Comparison of ENCODE assay signal across 13 cellular contexts in genomic region chr12:43826681-43827458, GRCh38.
"Had no signal": no experiment of that assay in that cellular context is flagged by ENCODE, and none has a peak within 500 bp of the region (broad histone marks: within the 10 kb centered on the region; RNA-seq: fewer than 3 reads in every experiment).

No MANE protein-coding gene starts in this region.

- H2AFZ ChIP-seq: hepatocyte had no signal

- H3K27ac ChIP-seq: ascending aorta, cardiac muscle cell, dorsolateral prefrontal cortex, hepatocyte, spleen, upper lobe of left lung had no signal

- H3K4me3 Mint-ChIP-seq: endodermal cell; stimulated activated naive CD8-positive, alpha-beta T cell treated with anti-CD3 and anti-CD28 coated beads, Interleukin-15, amount 100 ng/mL, for 72 hours had no signal

- DNase-seq: activated CD4-positive, alpha-beta T cell treated with anti-CD3 and anti-CD28 coated beads, Interleukin-2, amount 50 U/mL, for 1 hour; activated naive CD4-positive, alpha-beta T cell; activated T-cell treated with anti-CD3 and anti-CD28 coated beads for 4 hours; dorsolateral prefrontal cortex; endodermal cell; erythroblast; mesendoderm; spleen; stimulated activated naive CD8-positive, alpha-beta T cell treated with anti-CD3 and anti-CD28 coated beads, Interleukin-15, amount 100 ng/mL, for 72 hours; upper lobe of left lung had no signal

- H3K4me1 ChIP-seq: ascending aorta, upper lobe of left lung had no signal

- H3K4me2 ChIP-seq: hepatocyte had no signal

- H3K9me3 Mint-ChIP-seq: endodermal cell; stimulated activated naive CD8-positive, alpha-beta T cell treated with anti-CD3 and anti-CD28 coated beads, Interleukin-15, amount 100 ng/mL, for 72 hours had no signal

- H3K36me3 ChIP-seq: ascending aorta, cardiac muscle cell, spleen, upper lobe of left lung had no signal

- H3K27ac Mint-ChIP-seq: endodermal cell; stimulated activated naive CD8-positive, alpha-beta T cell treated with anti-CD3 and anti-CD28 coated beads, Interleukin-15, amount 100 ng/mL, for 72 hours had no signal

- H3K9me3 ChIP-seq: ascending aorta, spleen, upper lobe of left lung had no signal

- H3K4me3 ChIP-seq: ascending aorta, cardiac muscle cell, dorsolateral prefrontal cortex, hepatocyte, spleen, upper lobe of left lung had no signal

- H3K27me3 ChIP-seq: ascending aorta, cardiac muscle cell, dorsolateral prefrontal cortex, hepatocyte, upper lobe of left lung had no signal
